In genomic region chr12:53825246-53826081, GRCh38 we compare ENCODE assay signal across 14 cellular contexts.
DNase-seq lines count a peak whose midpoint lies in the region; ATAC-seq and TF ChIP-seq lines count a peak whose summit lies in the region.
"Had no signal": no experiment of that assay in that cellular context is flagged by ENCODE, and none has a peak within 500 bp of the region (broad histone marks: within the 10 kb centered on the region; RNA-seq: fewer than 3 reads in every experiment).

No MANE protein-coding gene starts in this region.

- peaks cover 9% of the 10 kb centered on the region; the same call in 1 of the 2 replicates for H3K4me1 ChIP-seq in HEK293 (ENCODE audit: control insufficient read depth, insufficient read depth, low read length)
- peaks cover 4% of the 10 kb centered on the region for H3K4me1 ChIP-seq in hepatocyte (ENCODE audit: insufficient read depth)
- no peaks in the 10 kb centered on the region for H3K4me1 ChIP-seq in endodermal cell (ENCODE audit: control insufficient read depth, insufficient read depth, low read length)
- H3K4me1 ChIP-seq: spleen had no signal

- H3K9ac ChIP-seq in endodermal cell (ENCODE audit: extremely low read depth, low read length, poor library complexity, severe bottlenecking), result no peak overlapping the region

- 74% methylated on average over 8 of the region's 8 CpGs for WGBS in hepatocyte (ENCODE audit: low lambda C conversion rate, missing lambda C conversion rate)
- WGBS in endodermal cell (ENCODE audit: insufficient coverage in 1 of 2, insufficient read length in 1 of 2), 2 experiments, result 87 to 90% methylated on average over 8 of the region's 8 CpGs

- no peak overlapping the region for H3K27ac Mint-ChIP-seq in endodermal cell
- H3K27ac Mint-ChIP-seq: activated CD4-positive, alpha-beta memory T cell treated with anti-CD3 and anti-CD28 coated beads, Interleukin-2, amount 10 ng/mL, durations not matched to agents 7 days and 5 days had no signal

- DNase-seq in A172 (ENCODE audit: low spot score) (peak; percentile 42), RPMI7951 (ENCODE audit: low read depth) (peak; percentile 55), hepatocyte (ENCODE audit: low spot score) (peak; percentile 61), NOMO-1 treated with dmso at 0.1 percent for 144 hours (lab: John Stamatoyannopoulos, UW; ENCODE audit: unreplicated experiment) (no peak), occipital lobe (lab: John Stamatoyannopoulos, UW) (no peak), endodermal cell (no peak)
- DNase-seq: activated CD4-positive, alpha-beta memory T cell treated with anti-CD3 and anti-CD28 coated beads, Interleukin-2, amount 10 ng/mL, durations not matched to agents 7 days and 5 days; activated effector memory CD4-positive, alpha-beta T cell treated with Interleukin-2 at 50 U/mL for 16 hours; dorsolateral prefrontal cortex; NCI-H524 treated with DMSO at 0.1 percent for 48 hours; spleen; T-helper 9 cell had no signal

- H3K36me3 ChIP-seq in HEK293 (ENCODE audit: control insufficient read depth in 2 of 2, insufficient read depth in 1 of 2, low read length in 2 of 2) (no peaks in the 10 kb centered on the region), hepatocyte (replicated peaks; ENCODE audit: insufficient read depth, low read depth) (no peaks in the 10 kb centered on the region), endodermal cell (ENCODE audit: control insufficient read depth, insufficient read depth, low read length) (no peaks in the 10 kb centered on the region)
- H3K36me3 ChIP-seq: spleen had no signal

- no peak for ATAC-seq in GM21786 (IDR thresholded peaks at IDR 0.05; ENCODE audit: unreplicated experiment)

- H3K36me3 Mint-ChIP-seq in endodermal cell (ENCODE audit: low read depth), result no peaks in the 10 kb centered on the region

- H2AFZ ChIP-seq in hepatocyte, result no peak overlapping the region

- H3K79me2 ChIP-seq in hepatocyte, result no peaks in the 10 kb centered on the region

- CTCF ChIA-PET in HEK293 (lab: Yijun Ruan, JAX), result interaction anchor here (0.7 kb wide), 1 partner anchor 555 kb away, joined by 3 read pairs; no protein-coding TSS in a partner anchor

- H3K27me3 Mint-ChIP-seq in endodermal cell (ENCODE audit: insufficient read depth), result peaks cover 14% of the 10 kb centered on the region

- H3K4me2 ChIP-seq in hepatocyte, result no peak overlapping the region

- H3K4me3 ChIP-seq in HEK293 (ENCODE audit: low read depth, low read length) (no peak overlapping the region), hepatocyte (no peak overlapping the region), endodermal cell (ENCODE audit: low read length) (no peak overlapping the region)
- H3K4me3 ChIP-seq: dorsolateral prefrontal cortex, spleen had no signal

- H3K27ac ChIP-seq in HEK293 (ENCODE audit: extremely low read depth, low read depth, low read length), result no peak overlapping the region; the same call in 1 of the 2 replicates
- H3K27ac ChIP-seq in hepatocyte, result peak overlapping the region; percentile 60
- H3K27ac ChIP-seq in endodermal cell (ENCODE audit: low read depth, low read length), result no peak overlapping the region
- H3K27ac ChIP-seq: dorsolateral prefrontal cortex, spleen had no signal

- peaks cover 9% of the 10 kb centered on the region for H3K4me1 Mint-ChIP-seq in endodermal cell
- H3K4me1 Mint-ChIP-seq: activated CD4-positive, alpha-beta memory T cell treated with anti-CD3 and anti-CD28 coated beads, Interleukin-2, amount 10 ng/mL, durations not matched to agents 7 days and 5 days had no signal

- no peaks in the 10 kb centered on the region for H4K20me1 ChIP-seq in hepatocyte (ENCODE audit: insufficient read depth, poor library complexity, severe bottlenecking)

- H3K9me3 ChIP-seq in HEK293 (ENCODE audit: control insufficient read depth, insufficient read depth, low read depth, low read length), result no peaks in the 10 kb centered on the region
- H3K9me3 ChIP-seq in hepatocyte (ENCODE audit: low read depth), result no peaks in the 10 kb centered on the region
- no peaks in the 10 kb centered on the region for H3K9me3 ChIP-seq in endodermal cell (ENCODE audit: control insufficient read depth, low read length)
- H3K9me3 ChIP-seq: spleen had no signal

- no peak for TF ChIP-seq CTCF in HEK293 (tag by site-specific recombination; IDR thresholded peaks at IDR 0.05)
- TF ChIP-seq CTCF in hepatocyte (IDR thresholded peaks at IDR 0.05; ENCODE audit: poor library complexity), result no peak
- no peak for TF ChIP-seq CTCF in endodermal cell (conservative IDR thresholded peaks at IDR 0.05)

- no peaks in the 10 kb centered on the region for H3K27me3 ChIP-seq in hepatocyte
- H3K27me3 ChIP-seq in endodermal cell (ENCODE audit: control insufficient read depth, insufficient read depth, low read length, poor library complexity, severe bottlenecking), result peaks cover 49% of the 10 kb centered on the region

- H3K9me3 Mint-ChIP-seq in endodermal cell, result no peaks in the 10 kb centered on the region
- H3K9me3 Mint-ChIP-seq: activated CD4-positive, alpha-beta memory T cell treated with anti-CD3 and anti-CD28 coated beads, Interleukin-2, amount 10 ng/mL, durations not matched to agents 7 days and 5 days had no signal

- no peak overlapping the region for H3K4me3 Mint-ChIP-seq in endodermal cell
- H3K4me3 Mint-ChIP-seq: activated CD4-positive, alpha-beta memory T cell treated with anti-CD3 and anti-CD28 coated beads, Interleukin-2, amount 10 ng/mL, durations not matched to agents 7 days and 5 days had no signal

- no peaks in the 10 kb centered on the region for H3K9me2 ChIP-seq in hepatocyte (replicated peaks; ENCODE audit: insufficient read depth)

- POLR2A ChIA-PET in HEK293 (lab: Yijun Ruan, JAX), result no interaction called here

TF ChIP-seq in HEK293, 187 proteins besides CTCF, POLR2A, EP300 and RAD21 (continues in another document):
- no peak for TF ChIP-seq KLF9 (tag by site-specific recombination; IDR thresholded peaks at IDR 0.05; ENCODE audit: low read depth)
- TF ChIP-seq PRDM2 (tag by site-specific recombination; IDR thresholded peaks at IDR 0.05; ENCODE audit: borderline replicate concordance), result no peak
- peak; percentile 29; the same call in 1 of the 2 replicates for TF ChIP-seq ZNF623 (tag by site-specific recombination; IDR thresholded peaks at IDR 0.05)
- TF ChIP-seq ZNF664 (tag by site-specific recombination; IDR thresholded peaks at IDR 0.05), result peak; percentile 36; the same call in 1 of the 2 replicates
- no peak for TF ChIP-seq ZNF776 (tag by site-specific recombination; IDR thresholded peaks at IDR 0.05; ENCODE audit: borderline replicate concordance)
- TF ChIP-seq ZNF155 (tag by site-specific recombination; IDR thresholded peaks at IDR 0.05), result no peak
- no peak for TF ChIP-seq ZNF513 (tag by site-specific recombination; IDR thresholded peaks at IDR 0.05)
- TF ChIP-seq KLF1 (tag by site-specific recombination; IDR thresholded peaks at IDR 0.05), result peak; percentile 62
- no peak for TF ChIP-seq ZNF544 (tag by site-specific recombination; IDR thresholded peaks at IDR 0.05)
- peak; percentile 51; the same call in 1 of the 2 replicates for TF ChIP-seq ZNF394 (tag by site-specific recombination; IDR thresholded peaks at IDR 0.05; ENCODE audit: borderline replicate concordance)

Comparison
In these comparisons a context has a peak if more than half of its experiments do, and no peak if none do; other contexts are left out.
1. DNase-seq: peak in A172 (single experiment), RPMI7951 (single experiment) and hepatocyte (single experiment); none in NOMO-1 treated with dmso at 0.1 percent for 144 hours (single experiment), occipital lobe (single experiment) and endodermal cell (single experiment).